In the genomic region with DNA sequence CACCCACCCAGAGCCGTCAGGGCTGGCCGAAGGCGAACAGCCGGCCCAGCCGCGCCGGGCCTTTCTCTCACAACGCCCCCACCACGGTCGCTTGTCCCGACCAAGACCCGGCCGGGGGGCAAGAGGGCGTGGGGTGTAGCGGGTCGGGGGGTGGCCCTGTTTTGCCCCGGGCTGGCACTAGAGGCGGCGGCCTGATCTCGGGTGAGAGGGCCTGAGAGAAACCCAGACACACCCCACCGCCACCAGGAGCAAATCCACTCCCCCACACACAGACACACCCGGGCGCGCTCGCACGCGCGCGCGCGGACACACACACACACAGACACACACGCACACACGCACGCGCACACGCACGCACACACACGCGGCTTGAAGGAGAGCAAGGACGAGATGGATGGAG, we compare ENCODE assay signal across 8 cellular contexts.
DNase-seq lines count a peak whose midpoint lies in the region; ATAC-seq, FAIRE-seq and TF ChIP-seq lines count a peak whose summit lies in the region.
"Not testable (repeated sequence)": the region's sequence is repeated elsewhere in the genome, so short reads cannot be mapped to it uniquely, and the experiment has no call there.

No MANE protein-coding gene starts in this region.

- not testable (repeated sequence) for H3K36me3 ChIP-seq in CD4-positive, CD25-positive, alpha-beta regulatory T cell (ENCODE audit: control insufficient read depth, insufficient read depth, low read length); ectodermal cell (ENCODE audit: control insufficient read depth, insufficient read depth, low read length); keratinocyte (ENCODE audit: control insufficient read depth in 2 of 2, extremely low read depth in 1 of 2, insufficient read depth in 2 of 2, low read length in 2 of 2); stomach

- H3K79me2 ChIP-seq in keratinocyte (ENCODE audit: control insufficient read depth, insufficient read depth, low read length): not testable (repeated sequence)

- not testable (repeated sequence) for H3K9ac ChIP-seq in keratinocyte (ENCODE audit: control insufficient read depth, extremely low read depth, insufficient read depth, low read length)

- not testable (repeated sequence) for H3K9me1 ChIP-seq in keratinocyte (ENCODE audit: control insufficient read depth, extremely low read depth, insufficient read depth, low read length)

- intact Hi-C loops in activated T-helper 1 cell treated with anti-CD3 and anti-CD28 coated beads, Interleukin-12 subunit alpha, Interleukin-12 subunit beta, Interleukin-2, Interleukin-4 antibody, amounts not matched to agents 30 ng/mL and 10 ng/mL and 1 ng/mL, durations not matched to agents 14 hours and 24 hours and 36 hours (cut with micrococcal nuclease); posterior cingulate gyrus (cut with DNase I); stomach (cut with DNase I; ENCODE audit: low total_unique reads): not testable (repeated sequence)

- H3K36me3 Mint-ChIP-seq in CD4-positive, CD25-positive, alpha-beta regulatory T cell; activated T-helper 1 cell treated with anti-CD3 and anti-CD28 coated beads, Interleukin-12 subunit alpha, Interleukin-12 subunit beta, Interleukin-2, Interleukin-4 antibody, amounts not matched to agents 30 ng/mL and 10 ng/mL and 1 ng/mL, durations not matched to agents 14 hours and 24 hours and 36 hours (ENCODE audit: low read depth): not testable (repeated sequence)

- H3K27ac Mint-ChIP-seq in CD4-positive, CD25-positive, alpha-beta regulatory T cell; activated T-helper 1 cell treated with anti-CD3 and anti-CD28 coated beads, Interleukin-12 subunit alpha, Interleukin-12 subunit beta, Interleukin-2, Interleukin-4 antibody, amounts not matched to agents 30 ng/mL and 10 ng/mL and 1 ng/mL, durations not matched to agents 14 hours and 24 hours and 36 hours: not testable (repeated sequence)

- not testable (repeated sequence) for H3K9me3 Mint-ChIP-seq in CD4-positive, CD25-positive, alpha-beta regulatory T cell; activated T-helper 1 cell treated with anti-CD3 and anti-CD28 coated beads, Interleukin-12 subunit alpha, Interleukin-12 subunit beta, Interleukin-2, Interleukin-4 antibody, amounts not matched to agents 30 ng/mL and 10 ng/mL and 1 ng/mL, durations not matched to agents 14 hours and 24 hours and 36 hours

- not testable (repeated sequence) for H3K27me3 Mint-ChIP-seq in CD4-positive, CD25-positive, alpha-beta regulatory T cell; activated T-helper 1 cell treated with anti-CD3 and anti-CD28 coated beads, Interleukin-12 subunit alpha, Interleukin-12 subunit beta, Interleukin-2, Interleukin-4 antibody, amounts not matched to agents 30 ng/mL and 10 ng/mL and 1 ng/mL, durations not matched to agents 14 hours and 24 hours and 36 hours (ENCODE audit: insufficient read depth)

- not testable (repeated sequence) for H3K4me3 ChIP-seq in CD4-positive, CD25-positive, alpha-beta regulatory T cell (ENCODE audit: low read depth, low read length)
- H3K4me3 ChIP-seq in WI38 (ENCODE audit: low read depth, low read length) (peak overlapping the region; percentile 47), ectodermal cell (ENCODE audit: insufficient read depth, low read depth, low read length) (peak overlapping the region; percentile 13), keratinocyte (ENCODE audit: control insufficient read depth in 2 of 3, extremely low read depth in 1 of 3, insufficient read depth in 2 of 3, low read depth in 1 of 3, low read length in 3 of 3) (peak overlapping the region in 2 of 3 experiments; percentile 14 to 37), stomach (peak overlapping the region; percentile 26 to 56 (median 39))

- not testable (repeated sequence) for TF ChIP-seq CTCF in WI38 (IDR thresholded peaks at IDR 0.05; ENCODE audit: low read depth, low read length); keratinocyte (optimal IDR thresholded peaks at IDR 0.05 in 1 of 3, IDR thresholded peaks at IDR 0.05 in 1 of 3, conservative IDR thresholded peaks at IDR 0.05 in 1 of 3; ENCODE audit: extremely low read depth in 1 of 3, insufficient read depth in 2 of 3, low read length in 3 of 3); stomach (IDR thresholded peaks at IDR 0.05)

- not testable (repeated sequence) for H3K4me3 Mint-ChIP-seq in CD4-positive, CD25-positive, alpha-beta regulatory T cell; activated T-helper 1 cell treated with anti-CD3 and anti-CD28 coated beads, Interleukin-12 subunit alpha, Interleukin-12 subunit beta, Interleukin-2, Interleukin-4 antibody, amounts not matched to agents 30 ng/mL and 10 ng/mL and 1 ng/mL, durations not matched to agents 14 hours and 24 hours and 36 hours

- H3K27ac ChIP-seq in CD4-positive, CD25-positive, alpha-beta regulatory T cell (ENCODE audit: insufficient read depth, low read length, poor library complexity, severe bottlenecking); ectodermal cell (ENCODE audit: insufficient read depth, low read depth, low read length, poor library complexity, severe bottlenecking); keratinocyte (ENCODE audit: control insufficient read depth, insufficient read depth, low read length); stomach: not testable (repeated sequence)

- ATAC-seq in CD4-positive, CD25-positive, alpha-beta regulatory T cell (ENCODE audit: low read depth in 2 of 2): not testable (repeated sequence)

- not testable (repeated sequence) for H4K20me1 ChIP-seq in keratinocyte (ENCODE audit: control insufficient read depth, extremely low read depth, insufficient read depth, low read length)

- WGBS in ectodermal cell, 2 experiments: 1% methylated on average over 13 to 14 of the region's 40 CpGs
- WGBS in stomach, 5 donors: 0 to 47% (median 35%) methylated on average over 6 to 40 of the region's 40 CpGs

- TF ChIP-seq EP300 in stomach (IDR thresholded peaks at IDR 0.05): not testable (repeated sequence)

- H2AFZ ChIP-seq in keratinocyte (ENCODE audit: control insufficient read depth, low read length): not testable (repeated sequence)

- peak in 2 of 3 donors; percentile 48 to 59 for DNase-seq in CD4-positive, CD25-positive, alpha-beta regulatory T cell
- DNase-seq in NAMALWA (ENCODE audit: low spot score) (peak; percentile 30), posterior cingulate gyrus (peak in 8 of 10 donors; percentile 24 to 96 (median 55)), stomach (peak; percentile 30)
- peak; percentile 25 for DNase-seq in activated T-helper 1 cell treated with anti-CD3 and anti-CD28 coated beads, Interleukin-12 subunit alpha, Interleukin-12 subunit beta, Interleukin-2, Interleukin-4 antibody, amounts not matched to agents 30 ng/mL and 10 ng/mL and 1 ng/mL, durations not matched to agents 14 hours and 24 hours and 36 hours (ENCODE audit: low spot score)
- DNase-seq in keratinocyte (ENCODE audit: low read depth, low spot score): not testable (repeated sequence)

- dilution Hi-C loops in keratinocyte (cut with MboI; ENCODE audit: extremely low pct_ligation_motif_present, low sequenced_read_pairs): not testable (repeated sequence)

- FAIRE-seq in keratinocyte (lab: Jason Lieb, UNC): not testable (repeated sequence)

- not testable (repeated sequence) for TF ChIP-seq POLR2A in stomach (IDR thresholded peaks at IDR 0.05)

- H3K4me1 ChIP-seq in CD4-positive, CD25-positive, alpha-beta regulatory T cell (ENCODE audit: control insufficient read depth, insufficient read depth, low read length, poor library complexity, severe bottlenecking); ectodermal cell (ENCODE audit: control insufficient read depth, insufficient read depth, low read length); keratinocyte (ENCODE audit: control insufficient read depth, extremely low read depth, insufficient read depth, low read length); stomach: not testable (repeated sequence)

- H3K4me2 ChIP-seq in keratinocyte (ENCODE audit: control insufficient read depth, extremely low read depth, insufficient read depth, low read depth, low read length): not testable (repeated sequence)

- not testable (repeated sequence) for H3K9me3 ChIP-seq in CD4-positive, CD25-positive, alpha-beta regulatory T cell (ENCODE audit: control insufficient read depth in 2 of 2, low read length in 2 of 2); ectodermal cell (ENCODE audit: control insufficient read depth, low read length); keratinocyte (ENCODE audit: control insufficient read depth, low read depth, low read length); stomach

- not testable (repeated sequence) for H3K4me1 Mint-ChIP-seq in CD4-positive, CD25-positive, alpha-beta regulatory T cell; activated T-helper 1 cell treated with anti-CD3 and anti-CD28 coated beads, Interleukin-12 subunit alpha, Interleukin-12 subunit beta, Interleukin-2, Interleukin-4 antibody, amounts not matched to agents 30 ng/mL and 10 ng/mL and 1 ng/mL, durations not matched to agents 14 hours and 24 hours and 36 hours (ENCODE audit: low read depth)

- not testable (repeated sequence) for H3K27me3 ChIP-seq in CD4-positive, CD25-positive, alpha-beta regulatory T cell (ENCODE audit: control insufficient read depth, insufficient read depth, low read length); ectodermal cell (ENCODE audit: control insufficient read depth, insufficient read depth, low read length, poor library complexity, severe bottlenecking); keratinocyte (ENCODE audit: control insufficient read depth, extremely low read depth, insufficient read depth, low read length); stomach
